ENCODE assay signal across 27 cellular contexts in genomic region chr4:150044517-150044916, GRCh38.
"Had no signal": no experiment of that assay in that cellular context is flagged by ENCODE, and none has a peak within 500 bp of the region (broad histone marks: within the 10 kb centered on the region; RNA-seq: fewer than 3 reads in every experiment).

No MANE protein-coding gene starts in this region.

- H3K27me3 ChIP-seq: dorsolateral prefrontal cortex, gastrocnemius medialis, left lung had no signal

- H3K4me3 ChIP-seq: coronary artery, dorsolateral prefrontal cortex, esophagus squamous epithelium, gastrocnemius medialis, heart right ventricle, left lung, lower lobe of right lung, mucosa of descending colon had no signal

- DNase-seq: dermis blood vessel endothelial cell; dorsolateral prefrontal cortex; effector CD4-positive, alpha-beta T cell; effector memory CD4-positive, alpha-beta T cell; erythroblast; esophagus squamous epithelium; foreskin fibroblast; foreskin melanocyte; gastrocnemius medialis; glutamatergic neuron; head of caudate nucleus; heart right ventricle; hippocampal formation; left cardiac atrium; left lung; left ventricle myocardium superior; lower lobe of right lung; mesenchymal stem cell; mucosa of descending colon; naive B cell had no signal

- H3K4me1 ChIP-seq: esophagus squamous epithelium, gastrocnemius medialis, left lung, lower lobe of right lung had no signal

- H3K36me3 ChIP-seq: esophagus squamous epithelium, gastrocnemius medialis, heart right ventricle, left lung, lower lobe of right lung had no signal

- H3K4me3 Mint-ChIP-seq: mesothelial cell of epicardium, naive B cell had no signal

- H3K9me3 Mint-ChIP-seq: mesothelial cell of epicardium, naive B cell had no signal

- H3K27ac Mint-ChIP-seq: mesothelial cell of epicardium, naive B cell had no signal

- FAIRE-seq: colon, islet of Langerhans, keratinocyte had no signal

- H3K27ac ChIP-seq: coronary artery, dorsolateral prefrontal cortex, epithelial cell of prostate, esophagus squamous epithelium, gastrocnemius medialis, heart right ventricle, left lung, lower lobe of right lung had no signal

- ATAC-seq: esophagus mucosa, gastrocnemius medialis, heart right ventricle, left cardiac atrium, left lung, left ventricle myocardium superior, lower lobe of right lung, mucosa of descending colon had no signal

- H3K9me3 ChIP-seq: esophagus squamous epithelium, gastrocnemius medialis, heart right ventricle, left lung, lower lobe of right lung, mucosa of descending colon had no signal

- H3K36me3 Mint-ChIP-seq: mesothelial cell of epicardium, naive B cell had no signal
